ENCODE assay signal across 13 cellular contexts in genomic region chr12:52585951-52586350, GRCh38. TPM values are rescaled to one million over a fixed set of nuclear protein-coding genes. Genes with fewer than 3 reads are reported as not detected.
DNase-seq lines count a peak whose midpoint lies in the region; ATAC-seq lines count a peak whose summit lies in the region.
"Had no signal": no experiment of that assay in that cellular context is flagged by ENCODE, and none has a peak within 500 bp of the region (broad histone marks: within the 10 kb centered on the region; RNA-seq: fewer than 3 reads in every experiment).

No MANE protein-coding gene starts in this region.

- H3K36me3 Mint-ChIP-seq in T-helper 17 cell (ENCODE audit: low read depth): no peaks in the 10 kb centered on the region
- H3K36me3 Mint-ChIP-seq: naive B cell had no signal

- H3K4me1 Mint-ChIP-seq in T-helper 17 cell: peaks cover 27% of the 10 kb centered on the region
- H3K4me1 Mint-ChIP-seq: activated B cell treated with CpG ODN at 0.5 μM for 24 hours had no signal

- H3K9me3 ChIP-seq in T-helper 17 cell (ENCODE audit: control insufficient read depth, low read length, poor library complexity, severe bottlenecking): no peaks in the 10 kb centered on the region
- H3K9me3 ChIP-seq: testis had no signal

- H3K4me3 Mint-ChIP-seq in T-helper 17 cell: no peak overlapping the region
- H3K4me3 Mint-ChIP-seq: activated B cell treated with CpG ODN at 0.5 μM for 24 hours, naive B cell had no signal

- DNase-seq in T-helper 17 cell (peak in 2 of 3 donors; percentile 29 to 31), activated T-cell treated with anti-CD3 and anti-CD28 coated beads for 4 hours (peak; percentile 14), hypothalamus (lab: John Stamatoyannopoulos, UW) (no peak), NCI-H187 treated with DMSO at 0.1 percent for 48 hours (lab: John Stamatoyannopoulos, UW) (no peak)
- DNase-seq in effector CD8-positive, alpha-beta T cell (lab: John Stamatoyannopoulos, UW): peak; percentile 52
- peak; percentile 53 for DNase-seq in stimulated activated CD8-positive, alpha-beta memory T cell treated with anti-CD3 and anti-CD28 coated beads, Interleukin-4, amount 100 ng/mL, for 48 hours
- no peak for DNase-seq in activated CD4-positive, CD25-positive, alpha-beta regulatory T cell treated with anti-CD3 and anti-CD28 coated beads, Interleukin-2, amount 50 U/mL, for 72 hours
- DNase-seq: activated B cell treated with CpG ODN at 0.5 μM for 24 hours, DMS 273 treated with DMSO at 0.1 percent for 48 hours, naive B cell, small intestine, testis had no signal

- peak overlapping the region; percentile 72 for H3K27ac Mint-ChIP-seq in T-helper 17 cell
- H3K27ac Mint-ChIP-seq: activated B cell treated with CpG ODN at 0.5 μM for 24 hours, naive B cell had no signal

- ATAC-seq in T-helper 17 cell: peak; percentile 93
- ATAC-seq: Right ventricle myocardium inferior had no signal

- peaks cover 17% of the 10 kb centered on the region for H3K27me3 Mint-ChIP-seq in T-helper 17 cell

RNA-seq across cellular contexts. Expression of gene KRT74, which starts 12.3 kb away (rescaled TPM):
- not detected for total RNA-seq in T-helper 17 cell
- total RNA-seq: activated B cell treated with CpG ODN at 0.5 μM for 24 hours, Right ventricle myocardium inferior had no signal

RNA-seq across cellular contexts. Expression of gene KRT72, which starts 15.3 kb away (rescaled TPM):
- 1 to 10 TPM in 1 of 2 donors, under 1 TPM in 1; 0.60 to 1.6 TPM for total RNA-seq in T-helper 17 cell
- total RNA-seq: activated B cell treated with CpG ODN at 0.5 μM for 24 hours, Right ventricle myocardium inferior had no signal

RNA-seq across cellular contexts. Expression of gene KRT73, which starts 32.4 kb away (rescaled TPM):
- total RNA-seq in T-helper 17 cell: 1 to 10 TPM in 1 of 2 donors, under 1 TPM in 1; 0.40 to 1.1 TPM
- total RNA-seq: activated B cell treated with CpG ODN at 0.5 μM for 24 hours, Right ventricle myocardium inferior had no signal

RNA-seq across cellular contexts. Expression of gene KRT71, which starts 33.0 kb away (rescaled TPM):
- not detected for total RNA-seq in T-helper 17 cell
- total RNA-seq: activated B cell treated with CpG ODN at 0.5 μM for 24 hours, Right ventricle myocardium inferior had no signal

Comparison
In these comparisons a context has a peak if more than half of its experiments do, and no peak if none do; other contexts are left out.
1. DNase-seq: peak in T-helper 17 cell (2 of 3), activated T-cell treated with anti-CD3 and anti-CD28 coated beads for 4 hours (single experiment), effector CD8-positive, alpha-beta T cell (single experiment) and stimulated activated CD8-positive, alpha-beta memory T cell treated with anti-CD3 and anti-CD28 coated beads, Interleukin-4, amount 100 ng/mL, for 48 hours (single experiment); none in hypothalamus (0 of 51), NCI-H187 treated with DMSO at 0.1 percent for 48 hours (single experiment) and activated CD4-positive, CD25-positive, alpha-beta regulatory T cell treated with anti-CD3 and anti-CD28 coated beads, Interleukin-2, amount 50 U/mL, for 72 hours (single experiment).